Comparison of ENCODE assay signal across 1 cellular context in the genomic region with DNA sequence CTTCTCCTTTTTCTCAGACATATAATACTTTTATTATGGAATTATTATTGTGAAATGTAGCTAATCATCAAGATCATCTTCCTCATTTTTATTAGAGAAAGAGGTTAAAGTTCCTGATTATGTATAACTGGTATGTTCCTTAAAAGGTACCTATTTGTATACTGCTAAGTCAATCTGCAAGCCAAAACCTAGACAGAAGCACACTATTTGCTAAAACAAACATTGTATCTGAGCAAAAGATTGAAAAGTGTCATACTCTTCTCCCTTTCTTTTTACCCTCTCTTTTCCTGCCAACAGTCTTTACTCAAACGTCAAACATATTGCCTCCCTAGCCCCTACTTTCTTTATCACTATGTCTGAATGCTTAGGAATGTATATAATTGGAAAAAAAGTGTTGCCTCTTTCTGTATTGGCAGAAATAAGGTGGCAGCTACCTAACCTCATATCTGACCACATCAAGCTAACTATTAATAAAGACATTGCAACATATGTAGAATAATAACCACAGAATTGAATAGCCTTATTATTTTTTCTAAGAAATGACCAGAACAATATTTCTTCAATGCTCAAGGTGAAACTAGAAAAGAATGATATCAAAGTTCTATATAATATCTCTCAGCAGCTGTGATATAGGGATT.
TF ChIP-seq lines count a peak whose summit lies in the region.

No MANE protein-coding gene starts in this region.

TF ChIP-seq in GM12891, 5 proteins besides CTCF, POLR2A, EP300 and RAD21:
- TF ChIP-seq SPI1 (IDR thresholded peaks at IDR 0.05; ENCODE audit: low read depth, low read length) (no peak), POLR2AphosphoS5 (IDR thresholded peaks at IDR 0.05; ENCODE audit: low read depth, low read length) (no peak), POU2F2 (IDR thresholded peaks at IDR 0.05; ENCODE audit: low read depth, low read length) (no peak), TAF1 (IDR thresholded peaks at IDR 0.05; ENCODE audit: low read depth, low read length) (no peak), PAX5 (IDR thresholded peaks at IDR 0.05; ENCODE audit: insufficient read depth, low read length, severe bottlenecking) (no peak)
